In genomic region chr2:171487803-171488259, GRCh38 we compare ENCODE assay signal across 23 cellular contexts. TPM values are rescaled to one million over a fixed set of nuclear protein-coding genes. Genes with fewer than 3 reads are reported as not detected.
DNase-seq lines count a peak whose midpoint lies in the region; ATAC-seq, FAIRE-seq and TF ChIP-seq lines count a peak whose summit lies in the region.
"Had no signal": no experiment of that assay in that cellular context is flagged by ENCODE, and none has a peak within 500 bp of the region (broad histone marks: within the 10 kb centered on the region; RNA-seq: fewer than 3 reads in every experiment).

No MANE protein-coding gene starts in this region.

- no peak overlapping the region for H3K4me3 Mint-ChIP-seq in neural crest cell
- H3K4me3 Mint-ChIP-seq: CD4-positive, CD25-positive, alpha-beta regulatory T cell had no signal

- H3K36me3 ChIP-seq in liver (ENCODE audit: control insufficient read depth in 4 of 4, insufficient read depth in 3 of 4, low read depth in 1 of 4, low read length in 3 of 4): peaks cover 0 to 5% (median 0%) of the 10 kb centered on the region in 4 donors
- H3K36me3 ChIP-seq in HepG2 (replicated peaks in 1 of 2; ENCODE audit: control insufficient read depth in 1 of 2, insufficient read depth in 2 of 2, low read length in 2 of 2): peaks cover 0 to 13% of the 10 kb centered on the region in 2 experiments; a peak in 2 of 5 replicates
- no peaks in the 10 kb centered on the region for H3K36me3 ChIP-seq in hepatocyte (replicated peaks; ENCODE audit: insufficient read depth, low read depth)
- no peaks in the 10 kb centered on the region for H3K36me3 ChIP-seq in transverse colon
- peaks cover 13 to 14% of the 10 kb centered on the region in 2 experiments for H3K36me3 ChIP-seq in SK-N-SH (replicated peaks in 1 of 2; ENCODE audit: control insufficient read depth in 1 of 2, insufficient read depth in 2 of 2, low read length in 1 of 2)
- H3K36me3 ChIP-seq: MG63 had no signal

- peaks cover 4% of the 10 kb centered on the region for H3F3A ChIP-seq in SK-N-SH (replicated peaks; ENCODE audit: insufficient read depth)

- H3K4me1 ChIP-seq in liver (ENCODE audit: control insufficient read depth in 4 of 4, insufficient read depth in 4 of 4, low read length in 3 of 4): peaks cover 0 to 11% (median 4%) of the 10 kb centered on the region in 4 donors
- H3K4me1 ChIP-seq in HepG2 (ENCODE audit: insufficient read depth, low read length): no peaks in the 10 kb centered on the region
- H3K4me1 ChIP-seq in hepatocyte (ENCODE audit: insufficient read depth): no peaks in the 10 kb centered on the region
- peaks cover 0 to 14% (median 4%) of the 10 kb centered on the region in 4 donors for H3K4me1 ChIP-seq in transverse colon
- H3K4me1 ChIP-seq in SK-N-SH (ENCODE audit: control insufficient read depth in 1 of 2, insufficient read depth in 2 of 2, low read depth in 1 of 2, low read length in 1 of 2): peaks cover 0 to 2% of the 10 kb centered on the region in 2 experiments; a peak in 1 of 4 replicates
- H3K4me1 ChIP-seq: BLaER1 had no signal

- no TSS peak for BruUV-seq in HepG2 (replicated peaks; lab: Mats Ljungman, UMichigan)

- no peak for TF ChIP-seq RAD21 in liver (IDR thresholded peaks at IDR 0.05)
- no peak for TF ChIP-seq RAD21 in HepG2 (CRISPR knock-in tag; IDR thresholded peaks at IDR 0.05)
- TF ChIP-seq RAD21 in SK-N-SH (IDR thresholded peaks at IDR 0.05; ENCODE audit: low read length): no peak

- H3K27ac Mint-ChIP-seq in neural crest cell (ENCODE audit: unreplicated experiment): peak overlapping the region; percentile 78
- H3K27ac Mint-ChIP-seq: CD4-positive, CD25-positive, alpha-beta regulatory T cell had no signal

- peaks cover 7% of the 10 kb centered on the region for H3K4me1 Mint-ChIP-seq in neural crest cell

- no peaks in the 10 kb centered on the region for H3K79me2 ChIP-seq in HepG2 (ENCODE audit: insufficient read depth, low read length)
- no peaks in the 10 kb centered on the region for H3K79me2 ChIP-seq in hepatocyte
- H3K79me2 ChIP-seq in SK-N-SH (ENCODE audit: insufficient read depth): no peaks in the 10 kb centered on the region

- H3K9me3 ChIP-seq in liver (ENCODE audit: control insufficient read depth in 4 of 4, low read length in 3 of 4): peaks cover 0 to 2% (median 0%) of the 10 kb centered on the region in 4 donors
- H3K9me3 ChIP-seq in HepG2 (ENCODE audit: low read length): peaks cover 12% of the 10 kb centered on the region; the same call in 1 of the 2 replicates
- no peaks in the 10 kb centered on the region for H3K9me3 ChIP-seq in hepatocyte (ENCODE audit: low read depth)
- H3K9me3 ChIP-seq in transverse colon: no peaks in the 10 kb centered on the region
- no peaks in the 10 kb centered on the region for H3K9me3 ChIP-seq in SK-N-SH
- H3K9me3 ChIP-seq: MG63, SJSA1 had no signal

- intact Hi-C loops in HepG2 (cut with micrococcal nuclease; ENCODE audit: unreplicated experiment): no loop called here
- intact Hi-C loops in transverse colon (cut with DNase I; ENCODE audit: low total_unique reads): no loop called here

- H2AFZ ChIP-seq in HepG2 (ENCODE audit: low read length) (no peak overlapping the region), hepatocyte (no peak overlapping the region), SK-N-SH (ENCODE audit: low read depth) (no peak overlapping the region)
- H2AFZ ChIP-seq: PC-9 had no signal

- ATAC-seq in HepG2 (no peak), GM21526 (IDR thresholded peaks at IDR 0.05; ENCODE audit: low FRiP score, unreplicated experiment) (no peak), GM19035 (IDR thresholded peaks at IDR 0.05; ENCODE audit: unreplicated experiment) (no peak)

- FAIRE-seq in HepG2 (lab: Jason Lieb, UNC): no peak
- FAIRE-seq: G401.6 had no signal

- DNase-seq in HepG2 (ENCODE audit: low spot score) (no peak), hepatocyte (ENCODE audit: low spot score) (peak; percentile 9), neural crest cell (ENCODE audit: low read depth, low spot score) (no peak), transverse colon (peak; percentile 89), SK-N-SH (no peak)
- DNase-seq: CD4-positive, CD25-positive, alpha-beta regulatory T cell; DMS53; HCEC 1CT; IMR-90; KG1; MG63; NCI-H2029; NCI-H446 treated with DMSO at 0.1 percent for 48 hours; NCI-H526 treated with DMSO at 0.1 percent for 48 hours; PC-9; Right ventricle myocardium superior; RPMI8226 had no signal

- TF ChIP-seq EP300 in HepG2 (IDR thresholded peaks at IDR 0.05; ENCODE audit: low read depth in 2 of 2, low read length in 2 of 2) (no peak), HepG2 (CRISPR knock-in tag; IDR thresholded peaks at IDR 0.05; ENCODE audit: borderline replicate concordance) (no peak), transverse colon (IDR thresholded peaks at IDR 0.05; ENCODE audit: low read depth) (no peak), SK-N-SH (IDR thresholded peaks at IDR 0.05; ENCODE audit: borderline replicate concordance in 1 of 2, low read depth in 1 of 2, low read length in 1 of 2) (no peak)

- no peaks in the 10 kb centered on the region for H3K27me3 ChIP-seq in liver (ENCODE audit: control insufficient read depth in 4 of 4, insufficient read depth in 4 of 4, low read length in 3 of 4)
- no peaks in the 10 kb centered on the region for H3K27me3 ChIP-seq in HepG2 (ENCODE audit: control insufficient read depth in 1 of 2, insufficient read depth in 2 of 2, low read length in 2 of 2)
- no peaks in the 10 kb centered on the region for H3K27me3 ChIP-seq in hepatocyte
- H3K27me3 ChIP-seq in transverse colon: no peaks in the 10 kb centered on the region
- H3K27me3 ChIP-seq in SK-N-SH (ENCODE audit: insufficient read depth): no peaks in the 10 kb centered on the region
- H3K27me3 ChIP-seq: BLaER1, MG63, SJSA1 had no signal

- H4K20me1 ChIP-seq in HepG2 (ENCODE audit: insufficient read depth, low read length) (no peaks in the 10 kb centered on the region), hepatocyte (ENCODE audit: insufficient read depth, poor library complexity, severe bottlenecking) (no peaks in the 10 kb centered on the region), SK-N-SH (ENCODE audit: insufficient read depth) (no peaks in the 10 kb centered on the region)
- H4K20me1 ChIP-seq: BLaER1 had no signal

- 33% methylated on average over 4 of the region's 4 CpGs for WGBS in liver
- WGBS in HepG2 (ENCODE audit: low lambda C conversion rate): 92% methylated on average over 4 of the region's 4 CpGs
- 98% methylated on average over 4 of the region's 4 CpGs for WGBS in hepatocyte (ENCODE audit: low lambda C conversion rate, missing lambda C conversion rate)
- WGBS in transverse colon (ENCODE audit: low coverage in 1 of 2), 2 donors: 60 to 63% methylated on average over 2 to 4 of the region's 4 CpGs
- WGBS in SK-N-SH (ENCODE audit: low lambda C conversion rate): 95% methylated on average over 4 of the region's 4 CpGs

- TF ChIP-seq POLR2A in HepG2 (IDR thresholded peaks at IDR 0.05; ENCODE audit: insufficient read depth in 1 of 2, low read depth in 2 of 2, low read length in 2 of 2) (no peak), transverse colon (IDR thresholded peaks at IDR 0.05) (no peak)

- CTCF ChIA-PET in HepG2 (lab: Yijun Ruan, JAX; ENCODE audit: low intra/inter-chr PET ratio, low total read pairs): no interaction called here
- CTCF ChIA-PET in SK-N-SH (lab: Yijun Ruan, JAX): no interaction called here

- H3K9me2 ChIP-seq in hepatocyte (replicated peaks; ENCODE audit: insufficient read depth) (no peaks in the 10 kb centered on the region), SK-N-SH (no peaks in the 10 kb centered on the region)

- H3K27me3 Mint-ChIP-seq in neural crest cell (ENCODE audit: low read depth): no peaks in the 10 kb centered on the region
- H3K27me3 Mint-ChIP-seq: CD4-positive, CD25-positive, alpha-beta regulatory T cell had no signal

- TF ChIP-seq CTCF in liver (IDR thresholded peaks at IDR 0.05; ENCODE audit: low read depth, low read length, missing input control) (no peak), HepG2 (CRISPR knock-in tag; IDR thresholded peaks at IDR 0.05) (no peak), hepatocyte (IDR thresholded peaks at IDR 0.05; ENCODE audit: poor library complexity) (no peak), neural crest cell (conservative IDR thresholded peaks at IDR 0.05) (no peak), transverse colon (IDR thresholded peaks at IDR 0.05) (no peak), SK-N-SH (IDR thresholded peaks at IDR 0.05) (no peak)

- H3K4me2 ChIP-seq in HepG2 (ENCODE audit: low read depth, low read length) (no peak overlapping the region), hepatocyte (no peak overlapping the region), SK-N-SH (no peak overlapping the region)
- H3K4me2 ChIP-seq: BLaER1, PC-9 had no signal

- H3K27ac ChIP-seq in liver (ENCODE audit: low read depth in 1 of 2, low read length in 2 of 2) (peak overlapping the region; percentile 51 to 64), HepG2 (ENCODE audit: extremely low read length, insufficient read depth, low read length) (no peak overlapping the region), hepatocyte (no peak overlapping the region), transverse colon (peak overlapping the region in 3 of 4 donors; percentile 34 to 56 (median 54)), SK-N-SH (ENCODE audit: low read depth in 2 of 2, low read length in 1 of 2) (no peak overlapping the region)
- H3K27ac ChIP-seq: BLaER1, PC-9, SJSA1 had no signal

- POLR2A ChIA-PET in HepG2 (lab: Yijun Ruan, JAX): no interaction called here
- POLR2A ChIA-PET in SK-N-SH (lab: Yijun Ruan, JAX): no interaction called here

- in situ Hi-C loops in HepG2 (cut with HindIII; ENCODE audit: extremely low pct_ligation_motif_present, low pct_unique_long_range_greater_than_20kb): no loop called here
- in situ Hi-C loops in transverse colon (cut with MboI; ENCODE audit: low pct_ligation_motif_present in 1 of 4, low pct_unique_long_range_greater_than_20kb in 1 of 4, low sequenced_read_pairs in 3 of 4): no loop called here

- H3K4me3 ChIP-seq in liver (ENCODE audit: low read depth in 1 of 3, low read length in 3 of 3): no peak overlapping the region
- H3K4me3 ChIP-seq in HepG2 (replicated peaks in 1 of 3; ENCODE audit: insufficient read depth in 1 of 3, low read depth in 2 of 3, low read length in 3 of 3): no peak overlapping the region
- no peak overlapping the region for H3K4me3 ChIP-seq in hepatocyte
- H3K4me3 ChIP-seq in transverse colon: no peak overlapping the region
- no peak overlapping the region for H3K4me3 ChIP-seq in SK-N-SH (ENCODE audit: low read depth in 2 of 2, low read length in 1 of 2)
- H3K4me3 ChIP-seq: BLaER1, MG63, PC-9, SJSA1 had no signal

- H3K36me3 Mint-ChIP-seq in neural crest cell (ENCODE audit: low read depth): peaks cover 3% of the 10 kb centered on the region

- H3K9ac ChIP-seq in liver (ENCODE audit: low read depth in 1 of 2, low read length in 2 of 2) (peak overlapping the region in 1 of 2 donors; percentile 34), HepG2 (ENCODE audit: insufficient read depth, low read depth, low read length) (no peak overlapping the region), SK-N-SH (no peak overlapping the region)
- H3K9ac ChIP-seq: BLaER1 had no signal

- H3K9me3 Mint-ChIP-seq in neural crest cell: no peaks in the 10 kb centered on the region

RNA-seq across cellular contexts. Expression of gene CYBRD1, which starts 34.4 kb away (rescaled TPM):
- total RNA-seq in liver (10 to 100 TPM; 12.8 to 51.1 TPM), HepG2 (2016; rRNA removed; fragmentation: Illumina TruSeq; extraction: Trizol) (0.34 and 0.42 TPM in 2 replicates), hepatocyte (66.1 and 66.4 TPM in 2 replicates), neural crest cell (10.0 and 11.8 TPM in 2 replicates), transverse colon (100 to 1,000 TPM in 1 of 4 donors, 10 to 100 TPM in 3; 50.7 to 124 (median 63.9) TPM)
- polyA plus RNA-seq in liver (1 to 10 TPM; 5.8 to 6.0 TPM), HepG2 (2011; rRNA removed) (0.13 and 0.51 TPM in 2 replicates), hepatocyte (42.4 and 46.0 TPM in 2 replicates), SK-N-SH (2012; rRNA removed) (21.1 and 34.8 TPM in 2 replicates)
- 0.30 and 0.53 TPM in 2 replicates for total RNA-seq in HepG2 (2016; cell fraction: cytosol; rRNA removed; fragmentation: Illumina TruSeq; extraction: Trizol; ENCODE audit: low read depth)
- 0.27 and 0.58 TPM in 2 replicates for total RNA-seq in HepG2 (2016; cell fraction: insoluble cytoplasmic fraction; rRNA removed; fragmentation: Illumina TruSeq; extraction: Trizol)
- 0.49 and 0.76 TPM in 2 replicates for total RNA-seq in HepG2 (2016; cell fraction: membrane; rRNA removed; fragmentation: Illumina TruSeq; extraction: Trizol)
- total RNA-seq in HepG2 (2016; cell fraction: nucleus; rRNA removed; fragmentation: Illumina TruSeq; extraction: Trizol): 0.22 and 0.85 TPM in 2 replicates
- polyA plus RNA-seq in HepG2 (2011; cell fraction: cytosol; rRNA removed): 0.40 and 0.75 TPM in 2 replicates
- polyA plus RNA-seq in HepG2 (2011; cell fraction: nucleus; rRNA removed): 0.14 and 0.19 TPM in 2 replicates
- 0.23 and 0.25 TPM in 2 replicates for polyA plus RNA-seq in HepG2 (2012)
- polyA plus RNA-seq in HepG2 (2016; cell fraction: cytosol; fragmentation: Illumina TruSeq; extraction: Trizol; ENCODE audit: low read depth): 0.27 and 0.35 TPM in 2 replicates
- polyA plus RNA-seq in HepG2 (2016; cell fraction: insoluble cytoplasmic fraction; fragmentation: Illumina TruSeq; extraction: Trizol; ENCODE audit: low read depth): 0.56 and 0.59 TPM in 2 replicates
- 0.32 and 0.33 TPM in 2 replicates for polyA plus RNA-seq in HepG2 (2016; cell fraction: membrane; fragmentation: Illumina TruSeq; extraction: Trizol; ENCODE audit: low read depth)
- 0.43 and 0.75 TPM in 2 replicates for polyA plus RNA-seq in HepG2 (2016; cell fraction: nucleus; fragmentation: Illumina TruSeq; extraction: Trizol; ENCODE audit: insufficient read depth, low read depth)
- polyA minus RNA-seq in HepG2 (2011; rRNA and poly(A)+ RNA removed; ENCODE audit: low replicate concordance): 0.52 and 4.2 TPM in 2 replicates
- polyA minus RNA-seq in HepG2 (2011; cell fraction: cytosol; rRNA and poly(A)+ RNA removed): 0.40 and 0.97 TPM in 2 replicates
- 0.25 and 0.77 TPM in 2 replicates for polyA minus RNA-seq in HepG2 (2011; cell fraction: nucleus; rRNA and poly(A)+ RNA removed)
- polyA plus RNA-seq in SK-N-SH (2012; cell fraction: cytosol; rRNA removed): 34.5 and 35.0 TPM in 2 replicates
- polyA plus RNA-seq in SK-N-SH (2012; cell fraction: nucleus; rRNA removed): 12.9 and 19.4 TPM in 2 replicates

RNA-seq across cellular contexts. Expression of gene DCAF17, which starts 53.8 kb away (rescaled TPM):
- total RNA-seq in liver: 10 to 100 TPM in 1 of 2 donors, 1 to 10 TPM in 1; 9.2 to 10.4 TPM
- polyA plus RNA-seq in liver: 1 to 10 TPM; 2.5 to 3.0 TPM
- 30.0 and 35.3 TPM in 2 replicates for total RNA-seq in HepG2 (2016; rRNA removed; fragmentation: Illumina TruSeq; extraction: Trizol)
- 26.5 and 32.7 TPM in 2 replicates for total RNA-seq in HepG2 (2016; cell fraction: cytosol; rRNA removed; fragmentation: Illumina TruSeq; extraction: Trizol; ENCODE audit: low read depth)
- total RNA-seq in HepG2 (2016; cell fraction: insoluble cytoplasmic fraction; rRNA removed; fragmentation: Illumina TruSeq; extraction: Trizol): 30.5 and 35.1 TPM in 2 replicates
- 21.8 and 25.2 TPM in 2 replicates for total RNA-seq in HepG2 (2016; cell fraction: membrane; rRNA removed; fragmentation: Illumina TruSeq; extraction: Trizol)
- total RNA-seq in HepG2 (2016; cell fraction: nucleus; rRNA removed; fragmentation: Illumina TruSeq; extraction: Trizol): 44.6 and 46.6 TPM in 2 replicates
- polyA plus RNA-seq in HepG2 (2011; rRNA removed): 13.7 and 13.8 TPM in 2 replicates
- polyA plus RNA-seq in HepG2 (2011; cell fraction: cytosol; rRNA removed): 5.4 and 7.3 TPM in 2 replicates
- 14.2 and 21.4 TPM in 2 replicates for polyA plus RNA-seq in HepG2 (2011; cell fraction: nucleus; rRNA removed)
- 12.1 and 13.8 TPM in 2 replicates for polyA plus RNA-seq in HepG2 (2012)
- 2.4 and 2.6 TPM in 2 replicates for polyA plus RNA-seq in HepG2 (2016; cell fraction: cytosol; fragmentation: Illumina TruSeq; extraction: Trizol; ENCODE audit: low read depth)
- polyA plus RNA-seq in HepG2 (2016; cell fraction: insoluble cytoplasmic fraction; fragmentation: Illumina TruSeq; extraction: Trizol; ENCODE audit: low read depth): 23.4 and 23.9 TPM in 2 replicates
- polyA plus RNA-seq in HepG2 (2016; cell fraction: membrane; fragmentation: Illumina TruSeq; extraction: Trizol; ENCODE audit: low read depth): 6.3 and 7.2 TPM in 2 replicates
- 43.8 and 46.2 TPM in 2 replicates for polyA plus RNA-seq in HepG2 (2016; cell fraction: nucleus; fragmentation: Illumina TruSeq; extraction: Trizol; ENCODE audit: insufficient read depth, low read depth)
- polyA minus RNA-seq in HepG2 (2011; rRNA and poly(A)+ RNA removed; ENCODE audit: low replicate concordance): 5.9 and 15.8 TPM in 2 replicates
- polyA minus RNA-seq in HepG2 (2011; cell fraction: cytosol; rRNA and poly(A)+ RNA removed): 14.3 and 20.7 TPM in 2 replicates
- polyA minus RNA-seq in HepG2 (2011; cell fraction: nucleus; rRNA and poly(A)+ RNA removed): 64.5 and 78.1 TPM in 2 replicates
- total RNA-seq in hepatocyte: 12.0 and 14.2 TPM in 2 replicates
- polyA plus RNA-seq in hepatocyte: 2.7 and 6.1 TPM in 2 replicates
- total RNA-seq in neural crest cell: 21.6 and 22.4 TPM in 2 replicates
- total RNA-seq in transverse colon: 10 to 100 TPM in 3 of 4 donors, 1 to 10 TPM in 1; 6.2 to 24.7 (median 19.2) TPM
- polyA plus RNA-seq in SK-N-SH (2012; rRNA removed): 4.9 and 7.5 TPM in 2 replicates
- polyA plus RNA-seq in SK-N-SH (2012; cell fraction: cytosol; rRNA removed): 7.3 and 7.5 TPM in 2 replicates
- 7.0 and 14.3 TPM in 2 replicates for polyA plus RNA-seq in SK-N-SH (2012; cell fraction: nucleus; rRNA removed)

RNA-seq across cellular contexts. Expression of gene METTL8, which starts 54.0 kb away (rescaled TPM):
- total RNA-seq in liver (1 to 10 TPM; 5.2 to 6.6 TPM), HepG2 (2016; rRNA removed; fragmentation: Illumina TruSeq; extraction: Trizol) (68.2 and 89.8 TPM in 2 replicates), hepatocyte (30.5 and 31.9 TPM in 2 replicates), neural crest cell (21.6 and 27.7 TPM in 2 replicates), transverse colon (10 to 100 TPM in 3 of 4 donors, 1 to 10 TPM in 1; 6.7 to 64.5 (median 22.1) TPM)
- polyA plus RNA-seq in liver (1 to 10 TPM; 3.6 to 8.1 TPM), HepG2 (2011; rRNA removed) (9.9 and 18.6 TPM in 2 replicates), hepatocyte (15.2 and 16.8 TPM in 2 replicates), SK-N-SH (2012; rRNA removed) (5.1 and 6.2 TPM in 2 replicates)
- 58.1 and 65.6 TPM in 2 replicates for total RNA-seq in HepG2 (2016; cell fraction: cytosol; rRNA removed; fragmentation: Illumina TruSeq; extraction: Trizol; ENCODE audit: low read depth)
- total RNA-seq in HepG2 (2016; cell fraction: insoluble cytoplasmic fraction; rRNA removed; fragmentation: Illumina TruSeq; extraction: Trizol): 68.4 and 92.8 TPM in 2 replicates
- total RNA-seq in HepG2 (2016; cell fraction: membrane; rRNA removed; fragmentation: Illumina TruSeq; extraction: Trizol): 43.4 and 53.8 TPM in 2 replicates
- 39.4 and 45.4 TPM in 2 replicates for total RNA-seq in HepG2 (2016; cell fraction: nucleus; rRNA removed; fragmentation: Illumina TruSeq; extraction: Trizol)
- 6.5 and 8.9 TPM in 2 replicates for polyA plus RNA-seq in HepG2 (2011; cell fraction: cytosol; rRNA removed)
- 7.2 and 8.0 TPM in 2 replicates for polyA plus RNA-seq in HepG2 (2011; cell fraction: nucleus; rRNA removed)
- polyA plus RNA-seq in HepG2 (2012): 10.5 and 21.7 TPM in 2 replicates
- 14.6 and 19.9 TPM in 2 replicates for polyA plus RNA-seq in HepG2 (2016; cell fraction: cytosol; fragmentation: Illumina TruSeq; extraction: Trizol; ENCODE audit: low read depth)
- polyA plus RNA-seq in HepG2 (2016; cell fraction: insoluble cytoplasmic fraction; fragmentation: Illumina TruSeq; extraction: Trizol; ENCODE audit: low read depth): 57.8 and 61.8 TPM in 2 replicates
- polyA plus RNA-seq in HepG2 (2016; cell fraction: membrane; fragmentation: Illumina TruSeq; extraction: Trizol; ENCODE audit: low read depth): 29.4 and 30.5 TPM in 2 replicates
- 50.6 and 52.1 TPM in 2 replicates for polyA plus RNA-seq in HepG2 (2016; cell fraction: nucleus; fragmentation: Illumina TruSeq; extraction: Trizol; ENCODE audit: insufficient read depth, low read depth)
- 12.2 and 23.7 TPM in 2 replicates for polyA minus RNA-seq in HepG2 (2011; rRNA and poly(A)+ RNA removed; ENCODE audit: low replicate concordance)
- polyA minus RNA-seq in HepG2 (2011; cell fraction: cytosol; rRNA and poly(A)+ RNA removed): 16.2 and 17.8 TPM in 2 replicates
- polyA minus RNA-seq in HepG2 (2011; cell fraction: nucleus; rRNA and poly(A)+ RNA removed): 30.9 and 35.8 TPM in 2 replicates
- polyA plus RNA-seq in SK-N-SH (2012; cell fraction: cytosol; rRNA removed): 9.5 and 13.4 TPM in 2 replicates
- 8.5 and 8.8 TPM in 2 replicates for polyA plus RNA-seq in SK-N-SH (2012; cell fraction: nucleus; rRNA removed)

Comparison
In these comparisons a context has a peak if more than half of its experiments do, and no peak if none do; other contexts are left out.
1. H3K27ac ChIP-seq: peak in liver (2 of 2) and transverse colon (3 of 4); none in HepG2 (single experiment), hepatocyte (single experiment) and SK-N-SH (0 of 2).
2. DNase-seq: peak in hepatocyte (single experiment) and transverse colon (single experiment); none in HepG2 (single experiment), neural crest cell (single experiment) and SK-N-SH (single experiment).